5 cellular contexts compared by ENCODE assay signal in the genomic region with DNA sequence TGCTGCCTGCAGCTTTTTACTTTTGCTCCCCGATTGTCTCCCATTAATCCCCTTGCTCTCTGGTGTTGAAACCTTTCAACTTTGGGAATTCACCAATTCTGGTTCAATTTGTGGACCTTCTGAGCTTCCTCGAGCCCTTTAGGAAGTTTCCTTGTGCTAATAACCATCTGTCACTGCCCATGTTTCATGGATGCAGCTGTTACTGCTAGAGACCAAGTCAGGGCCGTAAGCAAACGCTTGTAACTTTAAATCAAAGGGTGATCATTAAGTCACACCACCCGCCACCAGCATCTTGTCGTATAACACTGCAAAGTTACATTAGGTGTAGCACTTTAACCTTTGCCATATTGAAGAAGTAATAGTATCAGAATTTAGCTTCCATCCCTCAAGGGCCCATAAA.
"Had no signal": no experiment of that assay in that cellular context is flagged by ENCODE, and none has a peak within 500 bp of the region (broad histone marks: within the 10 kb centered on the region; RNA-seq: fewer than 3 reads in every experiment).

No MANE protein-coding gene starts in this region.

- H3K36me3 Mint-ChIP-seq: IgD-negative memory B cell had no signal

- H3K4me1 Mint-ChIP-seq: GM23338, H9, IgD-negative memory B cell had no signal

- H3K4me3 Mint-ChIP-seq: GM23338, H9, IgD-negative memory B cell had no signal

- ATAC-seq: GM23338, HepG2 had no signal

- H3K27ac Mint-ChIP-seq: GM23338, H9, IgD-negative memory B cell had no signal

- DNase-seq: H9, HCEC 1CT had no signal
